ENCODE assay signal across 1 cellular context in genomic region chr1:183996396-183996795, GRCh38.
TF ChIP-seq lines count a peak whose summit lies in the region.

No MANE protein-coding gene starts in this region.

TF ChIP-seq in HepG2, 621 proteins besides CTCF, POLR2A, EP300 and RAD21 (continued from another document and continues in another):
- TF ChIP-seq FUBP1 (CRISPR knock-in tag; IDR thresholded peaks at IDR 0.05; ENCODE audit: borderline replicate concordance) (no peak), ZNF816 (CRISPR knock-in tag; IDR thresholded peaks at IDR 0.05; ENCODE audit: borderline replicate concordance) (no peak), NCOA2 (CRISPR knock-in tag; IDR thresholded peaks at IDR 0.05) (peak; percentile 71), SCMH1 (CRISPR knock-in tag; IDR thresholded peaks at IDR 0.05; ENCODE audit: borderline replicate concordance) (no peak), GTF2F1 (IDR thresholded peaks at IDR 0.05; ENCODE audit: low read length) (no peak), IKZF1 (IDR thresholded peaks at IDR 0.05) (no peak), ZBTB3 (CRISPR knock-in tag; IDR thresholded peaks at IDR 0.05; ENCODE audit: borderline replicate concordance, low read depth) (no peak), RFX5 (IDR thresholded peaks at IDR 0.05; ENCODE audit: low read depth, low read length) (no peak), POLR2AphosphoS5 (IDR thresholded peaks at IDR 0.05; ENCODE audit: low read depth, low read length) (no peak), RELA (CRISPR knock-in tag; IDR thresholded peaks at IDR 0.05) (no peak), TFE3 (CRISPR knock-in tag; IDR thresholded peaks at IDR 0.05) (peak; percentile 98), ZFAT (CRISPR knock-in tag; conservative IDR thresholded peaks at IDR 0.05) (no peak), ZKSCAN5 (CRISPR knock-in tag; IDR thresholded peaks at IDR 0.05) (no peak), ZNF749 (CRISPR knock-in tag; IDR thresholded peaks at IDR 0.05; ENCODE audit: borderline replicate concordance) (no peak), RXRB (CRISPR knock-in tag; IDR thresholded peaks at IDR 0.05; ENCODE audit: borderline replicate concordance) (peak; percentile 43; the same call in 1 of the 2 replicates), NRL (CRISPR knock-in tag; IDR thresholded peaks at IDR 0.05; ENCODE audit: borderline replicate concordance) (no peak), JARID2 (CRISPR knock-in tag; IDR thresholded peaks at IDR 0.05; ENCODE audit: insufficient replicate concordance) (no peak), SNRNP70 (IDR thresholded peaks at IDR 0.05; ENCODE audit: low read depth, low read length) (no peak), ZNF343 (CRISPR knock-in tag; IDR thresholded peaks at IDR 0.05) (no peak), HDAC1 (CRISPR knock-in tag; IDR thresholded peaks at IDR 0.05) (no peak), GMEB2 (CRISPR knock-in tag; IDR thresholded peaks at IDR 0.05; ENCODE audit: low read depth) (no peak), TGIF2 (CRISPR knock-in tag; IDR thresholded peaks at IDR 0.05) (no peak), LCORL (IDR thresholded peaks at IDR 0.05) (no peak), LCORL (CRISPR knock-in tag; IDR thresholded peaks at IDR 0.05) (peak; percentile 52; the same call in 1 of the 2 replicates), ZNF333 (CRISPR knock-in tag; IDR thresholded peaks at IDR 0.05; ENCODE audit: borderline replicate concordance) (no peak), CHCHD3 (CRISPR knock-in tag; IDR thresholded peaks at IDR 0.05) (no peak), PHB2 (IDR thresholded peaks at IDR 0.05; ENCODE audit: partially characterized antibody) (no peak), FOXP4 (CRISPR knock-in tag; IDR thresholded peaks at IDR 0.05) (peak; percentile 62)
- TF ChIP-seq, protein P1, sequence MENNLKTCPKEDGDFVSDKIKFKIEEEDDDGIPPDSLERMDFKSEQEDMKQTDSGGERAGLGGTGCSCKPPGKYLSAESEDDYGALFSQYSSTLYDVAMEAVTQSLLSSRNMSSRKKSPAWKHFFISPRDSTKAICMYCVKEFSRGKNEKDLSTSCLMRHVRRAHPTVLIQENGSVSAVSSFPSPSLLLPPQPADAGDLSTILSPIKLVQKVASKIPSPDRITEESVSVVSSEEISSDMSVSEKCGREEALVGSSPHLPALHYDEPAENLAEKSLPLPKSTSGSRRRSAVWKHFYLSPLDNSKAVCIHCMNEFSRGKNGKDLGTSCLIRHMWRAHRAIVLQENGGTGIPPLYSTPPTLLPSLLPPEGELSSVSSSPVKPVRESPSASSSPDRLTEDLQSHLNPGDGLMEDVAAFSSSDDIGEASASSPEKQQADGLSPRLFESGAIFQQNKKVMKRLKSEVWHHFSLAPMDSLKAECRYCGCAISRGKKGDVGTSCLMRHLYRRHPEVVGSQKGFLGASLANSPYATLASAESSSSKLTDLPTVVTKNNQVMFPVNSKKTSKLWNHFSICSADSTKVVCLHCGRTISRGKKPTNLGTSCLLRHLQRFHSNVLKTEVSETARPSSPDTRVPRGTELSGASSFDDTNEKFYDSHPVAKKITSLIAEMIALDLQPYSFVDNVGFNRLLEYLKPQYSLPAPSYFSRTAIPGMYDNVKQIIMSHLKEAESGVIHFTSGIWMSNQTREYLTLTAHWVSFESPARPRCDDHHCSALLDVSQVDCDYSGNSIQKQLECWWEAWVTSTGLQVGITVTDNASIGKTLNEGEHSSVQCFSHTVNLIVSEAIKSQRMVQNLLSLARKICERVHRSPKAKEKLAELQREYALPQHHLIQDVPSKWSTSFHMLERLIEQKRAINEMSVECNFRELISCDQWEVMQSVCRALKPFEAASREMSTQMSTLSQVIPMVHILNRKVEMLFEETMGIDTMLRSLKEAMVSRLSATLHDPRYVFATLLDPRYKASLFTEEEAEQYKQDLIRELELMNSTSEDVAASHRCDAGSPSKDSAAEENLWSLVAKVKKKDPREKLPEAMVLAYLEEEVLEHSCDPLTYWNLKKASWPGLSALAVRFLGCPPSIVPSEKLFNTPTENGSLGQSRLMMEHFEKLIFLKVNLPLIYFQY (CRISPR knock-in tag; IDR thresholded peaks at IDR 0.05; ENCODE audit: borderline replicate concordance): no peak
- TF ChIP-seq, protein P2, sequence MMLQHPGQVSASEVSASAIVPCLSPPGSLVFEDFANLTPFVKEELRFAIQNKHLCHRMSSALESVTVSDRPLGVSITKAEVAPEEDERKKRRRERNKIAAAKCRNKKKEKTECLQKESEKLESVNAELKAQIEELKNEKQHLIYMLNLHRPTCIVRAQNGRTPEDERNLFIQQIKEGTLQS (CRISPR knock-in tag; IDR thresholded peaks at IDR 0.05): no peak
- TF ChIP-seq, protein P3, sequence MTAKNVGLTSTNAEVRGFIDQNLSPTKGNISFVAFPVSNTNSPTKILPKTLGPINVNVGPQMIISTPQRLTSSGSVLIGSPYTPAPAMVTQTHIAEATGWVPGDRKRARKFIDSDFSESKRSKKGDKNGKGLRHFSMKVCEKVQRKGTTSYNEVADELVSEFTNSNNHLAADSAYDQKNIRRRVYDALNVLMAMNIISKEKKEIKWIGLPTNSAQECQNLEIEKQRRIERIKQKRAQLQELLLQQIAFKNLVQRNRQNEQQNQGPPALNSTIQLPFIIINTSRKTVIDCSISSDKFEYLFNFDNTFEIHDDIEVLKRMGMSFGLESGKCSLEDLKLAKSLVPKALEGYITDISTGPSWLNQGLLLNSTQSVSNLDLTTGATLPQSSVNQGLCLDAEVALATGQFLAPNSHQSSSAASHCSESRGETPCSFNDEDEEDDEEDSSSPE (CRISPR knock-in tag; IDR thresholded peaks at IDR 0.05): no peak
- TF ChIP-seq, protein P4, sequence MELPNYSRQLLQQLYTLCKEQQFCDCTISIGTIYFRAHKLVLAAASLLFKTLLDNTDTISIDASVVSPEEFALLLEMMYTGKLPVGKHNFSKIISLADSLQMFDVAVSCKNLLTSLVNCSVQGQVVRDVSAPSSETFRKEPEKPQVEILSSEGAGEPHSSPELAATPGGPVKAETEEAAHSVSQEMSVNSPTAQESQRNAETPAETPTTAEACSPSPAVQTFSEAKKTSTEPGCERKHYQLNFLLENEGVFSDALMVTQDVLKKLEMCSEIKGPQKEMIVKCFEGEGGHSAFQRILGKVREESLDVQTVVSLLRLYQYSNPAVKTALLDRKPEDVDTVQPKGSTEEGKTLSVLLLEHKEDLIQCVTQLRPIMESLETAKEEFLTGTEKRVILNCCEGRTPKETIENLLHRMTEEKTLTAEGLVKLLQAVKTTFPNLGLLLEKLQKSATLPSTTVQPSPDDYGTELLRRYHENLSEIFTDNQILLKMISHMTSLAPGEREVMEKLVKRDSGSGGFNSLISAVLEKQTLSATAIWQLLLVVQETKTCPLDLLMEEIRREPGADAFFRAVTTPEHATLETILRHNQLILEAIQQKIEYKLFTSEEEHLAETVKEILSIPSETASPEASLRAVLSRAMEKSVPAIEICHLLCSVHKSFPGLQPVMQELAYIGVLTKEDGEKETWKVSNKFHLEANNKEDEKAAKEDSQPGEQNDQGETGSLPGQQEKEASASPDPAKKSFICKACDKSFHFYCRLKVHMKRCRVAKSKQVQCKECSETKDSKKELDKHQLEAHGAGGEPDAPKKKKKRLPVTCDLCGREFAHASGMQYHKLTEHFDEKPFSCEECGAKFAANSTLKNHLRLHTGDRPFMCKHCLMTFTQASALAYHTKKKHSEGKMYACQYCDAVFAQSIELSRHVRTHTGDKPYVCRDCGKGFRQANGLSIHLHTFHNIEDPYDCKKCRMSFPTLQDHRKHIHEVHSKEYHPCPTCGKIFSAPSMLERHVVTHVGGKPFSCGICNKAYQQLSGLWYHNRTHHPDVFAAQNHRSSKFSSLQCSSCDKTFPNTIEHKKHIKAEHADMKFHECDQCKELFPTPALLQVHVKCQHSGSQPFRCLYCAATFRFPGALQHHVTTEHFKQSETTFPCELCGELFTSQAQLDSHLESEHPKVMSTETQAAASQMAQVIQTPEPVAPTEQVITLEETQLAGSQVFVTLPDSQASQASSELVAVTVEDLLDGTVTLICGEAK (IDR thresholded peaks at IDR 0.05): no peak
- TF ChIP-seq, protein P4 (CRISPR knock-in tag; IDR thresholded peaks at IDR 0.05): no peak
- TF ChIP-seq, protein P5, sequence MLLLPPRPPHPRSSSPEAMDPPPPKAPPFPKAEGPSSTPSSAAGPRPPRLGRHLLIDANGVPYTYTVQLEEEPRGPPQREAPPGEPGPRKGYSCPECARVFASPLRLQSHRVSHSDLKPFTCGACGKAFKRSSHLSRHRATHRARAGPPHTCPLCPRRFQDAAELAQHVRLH (CRISPR knock-in tag; IDR thresholded peaks at IDR 0.05; ENCODE audit: borderline replicate concordance, low read depth): no peak; the same call in 1 of the 2 replicates
- TF ChIP-seq, protein P6, sequence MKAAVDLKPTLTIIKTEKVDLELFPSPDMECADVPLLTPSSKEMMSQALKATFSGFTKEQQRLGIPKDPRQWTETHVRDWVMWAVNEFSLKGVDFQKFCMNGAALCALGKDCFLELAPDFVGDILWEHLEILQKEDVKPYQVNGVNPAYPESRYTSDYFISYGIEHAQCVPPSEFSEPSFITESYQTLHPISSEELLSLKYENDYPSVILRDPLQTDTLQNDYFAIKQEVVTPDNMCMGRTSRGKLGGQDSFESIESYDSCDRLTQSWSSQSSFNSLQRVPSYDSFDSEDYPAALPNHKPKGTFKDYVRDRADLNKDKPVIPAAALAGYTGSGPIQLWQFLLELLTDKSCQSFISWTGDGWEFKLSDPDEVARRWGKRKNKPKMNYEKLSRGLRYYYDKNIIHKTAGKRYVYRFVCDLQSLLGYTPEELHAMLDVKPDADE (CRISPR knock-in tag; IDR thresholded peaks at IDR 0.05): no peak
